Comparison of ENCODE assay signal across 23 cellular contexts in the genomic region with DNA sequence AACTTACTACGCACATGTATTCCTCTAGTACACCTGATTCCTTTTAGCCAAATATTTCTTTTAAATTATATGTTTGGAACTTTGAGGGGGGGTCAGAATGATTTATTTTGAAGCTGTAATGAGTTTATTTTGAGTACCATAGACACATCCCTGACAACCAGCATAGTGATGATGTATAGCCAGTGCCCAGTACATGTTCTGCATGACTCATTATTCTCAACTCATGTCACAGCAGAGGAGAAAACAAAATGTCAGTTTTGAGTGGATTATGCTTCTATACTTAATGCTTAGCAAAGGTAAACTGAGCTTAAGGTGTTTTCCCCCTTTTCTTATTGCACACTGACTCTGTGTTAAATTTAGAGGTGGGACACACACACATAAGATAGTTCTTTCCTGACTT. TPM values are rescaled to one million over a fixed set of nuclear protein-coding genes. Genes with fewer than 3 reads are reported as not detected.
DNase-seq lines count a peak whose midpoint lies in the region; ATAC-seq, FAIRE-seq and TF ChIP-seq lines count a peak whose summit lies in the region.
"Had no signal": no experiment of that assay in that cellular context is flagged by ENCODE, and none has a peak within 500 bp of the region (broad histone marks: within the 10 kb centered on the region; RNA-seq: fewer than 3 reads in every experiment).

No MANE protein-coding gene starts in this region.

- no TSS peak for BruUV-seq in MCF 10A (replicated peaks; lab: Mats Ljungman, UMichigan)
- no TSS peak for BruUV-seq in K562 (replicated peaks; lab: Mats Ljungman, UMichigan)

- H3K27ac ChIP-seq in breast epithelium (no peak overlapping the region), K562 (ENCODE audit: extremely low read depth, low read depth, low read length) (no peak overlapping the region)
- H3K27ac ChIP-seq: 22Rv1; BLaER1 treated with 17β-estradiol and CSF1 and Interleukin-3, amounts not matched to agents 10 nM and 100 nM had no signal

- peak; percentile 37 to 46 for ATAC-seq in activated CD4-positive, CD25-positive, alpha-beta regulatory T cell treated with anti-CD3 and anti-CD28 coated beads, Interleukin-2, amount 50 U/mL, for 24 hours
- no peak for ATAC-seq in K562
- peak; percentile 71 for ATAC-seq in stimulated activated effector memory CD8-positive, alpha-beta T cell treated with anti-CD3 and anti-CD28 coated beads, Interleukin-12 subunit alpha, Interleukin-12 subunit beta, amount 100 ng/mL, for 72 hours
- ATAC-seq: GM23338, HCT116, Panc1 had no signal

- H3K9me1 ChIP-seq in K562 (ENCODE audit: control insufficient read depth, insufficient read depth, low read length), result no peaks in the 10 kb centered on the region

- FAIRE-seq in K562 (lab: Jason Lieb, UNC), result no peak
- FAIRE-seq: GM12891 had no signal

- H3K4me3 ChIP-seq in breast epithelium (no peak overlapping the region), K562 (no peak overlapping the region)
- H3K4me3 ChIP-seq: BLaER1 treated with 17β-estradiol and CSF1 and Interleukin-3, amounts not matched to agents 10 nM and 100 nM; GM23338 had no signal

- no peak overlapping the region for H3K4me2 ChIP-seq in K562 (ENCODE audit: insufficient read depth, low read length)
- H3K4me2 ChIP-seq: BLaER1 treated with 17β-estradiol and CSF1 and Interleukin-3, amounts not matched to agents 10 nM and 100 nM; GM23338 had no signal

- H3K79me2 ChIP-seq in K562 (ENCODE audit: control insufficient read depth, insufficient read depth, low read length), result no peaks in the 10 kb centered on the region

- H2AFZ ChIP-seq in K562 (ENCODE audit: low read depth, low read length), result no peak overlapping the region
- H2AFZ ChIP-seq: GM23338 had no signal

- no peak for DNase-seq in activated CD4-positive, CD25-positive, alpha-beta regulatory T cell (lab: John Stamatoyannopoulos, UW)
- DNase-seq in MCF 10A (ENCODE audit: unreplicated experiment) (peak; percentile 3), breast epithelium (ENCODE audit: low spot score in 2 of 2) (no peak), K562 (ENCODE audit: extremely low read depth in 1 of 4, low spot score in 3 of 4) (no peak)
- no peak for DNase-seq in stimulated activated effector memory CD8-positive, alpha-beta T cell treated with anti-CD3 and anti-CD28 coated beads, Interleukin-12 subunit alpha, Interleukin-12 subunit beta, amount 100 ng/mL, for 72 hours (ENCODE audit: low spot score in 2 of 2)
- no peak for DNase-seq in stimulated activated CD4-positive, alpha-beta T cell treated with anti-CD3 and anti-CD28 coated beads, Interleukin-4, amount 100 ng/mL, for 24 hours
- no peak for DNase-seq in stimulated activated CD4-positive, alpha-beta T cell treated with anti-CD3 and anti-CD28 coated beads, Interleukin-4, amount 100 ng/mL, for 4 hours
- DNase-seq: CD4-positive, alpha-beta memory T cell; DND-41; IMR-90; MV-4-11; NCI-H1694 treated with DMSO at 0.1 percent for 48 hours; NCI-H2081 treated with DMSO at 0.1 percent for 48 hours; NCI-H2171 treated with DMSO at 0.1 percent for 48 hours; NCI-H524 treated with DMSO at 0.1 percent for 48 hours; SIG-M5 had no signal

- intact Hi-C loops in MCF 10A (cut with micrococcal nuclease), result loop anchor here (5.0 kb wide), 1 partner anchor 56 kb away; no protein-coding TSS in a partner anchor
- intact Hi-C loops in breast epithelium (cut with DNase I; ENCODE audit: low total_unique reads), result no loop called here
- intact Hi-C loops in K562 (cut with micrococcal nuclease), result no loop called here

- POLR2A ChIA-PET in MCF 10A (lab: Yijun Ruan, JAX) (interaction anchor here (2.6 kb wide), 1 partner anchor 20 kb away, joined by 16 read pairs; no protein-coding TSS in a partner anchor), K562 (lab: Yijun Ruan, JAX) (interaction anchor here (1.0 kb wide), 1 partner anchor 38 kb away, joined by 4 read pairs; no protein-coding TSS in a partner anchor)

- peaks cover 21% of the 10 kb centered on the region for H3K4me1 Mint-ChIP-seq in MCF 10A (ENCODE audit: insufficient read depth, unreplicated experiment)
- peaks cover 49% of the 10 kb centered on the region for H3K4me1 Mint-ChIP-seq in stimulated activated effector memory CD8-positive, alpha-beta T cell treated with anti-CD3 and anti-CD28 coated beads, Interleukin-12 subunit alpha, Interleukin-12 subunit beta, amount 100 ng/mL, for 72 hours

- no peaks in the 10 kb centered on the region for H3K9me3 Mint-ChIP-seq in MCF 10A (ENCODE audit: unreplicated experiment)
- H3K9me3 Mint-ChIP-seq in stimulated activated effector memory CD8-positive, alpha-beta T cell treated with anti-CD3 and anti-CD28 coated beads, Interleukin-12 subunit alpha, Interleukin-12 subunit beta, amount 100 ng/mL, for 72 hours, result no peaks in the 10 kb centered on the region
- H3K9me3 Mint-ChIP-seq: CD4-positive, alpha-beta memory T cell; GM23338 had no signal

- H3K9ac ChIP-seq in K562 (ENCODE audit: insufficient read depth in 1 of 2, low read depth in 2 of 2, low read length in 2 of 2), result no peak overlapping the region
- H3K9ac ChIP-seq: BLaER1 treated with 17β-estradiol and CSF1 and Interleukin-3, amounts not matched to agents 10 nM and 100 nM had no signal

- 100% methylated on average over 1 of the region's 1 CpG for WGBS in K562 (ENCODE audit: insufficient coverage, low coverage, missing lambda C conversion rate)

- H3K27me3 ChIP-seq in breast epithelium, result no peaks in the 10 kb centered on the region
- no peaks in the 10 kb centered on the region for H3K27me3 ChIP-seq in K562 (ENCODE audit: control insufficient read depth in 2 of 2, insufficient read depth in 2 of 2, low read length in 2 of 2)
- H3K27me3 ChIP-seq: BLaER1 treated with 17β-estradiol and CSF1 and Interleukin-3, amounts not matched to agents 10 nM and 100 nM had no signal

- H3K9me3 ChIP-seq in breast epithelium (no peaks in the 10 kb centered on the region), K562 (replicated peaks; ENCODE audit: control insufficient read depth, insufficient read depth, low read depth, low read length) (no peaks in the 10 kb centered on the region)
- H3K9me3 ChIP-seq: BLaER1 treated with 17β-estradiol and CSF1 and Interleukin-3, amounts not matched to agents 10 nM and 100 nM had no signal

- peaks cover 28% of the 10 kb centered on the region for H3K36me3 Mint-ChIP-seq in MCF 10A (ENCODE audit: insufficient read depth, unreplicated experiment)
- H3K36me3 Mint-ChIP-seq in stimulated activated effector memory CD8-positive, alpha-beta T cell treated with anti-CD3 and anti-CD28 coated beads, Interleukin-12 subunit alpha, Interleukin-12 subunit beta, amount 100 ng/mL, for 72 hours, result peaks cover 7% of the 10 kb centered on the region

- no peak overlapping the region for H3K27ac Mint-ChIP-seq in MCF 10A (ENCODE audit: low read depth, unreplicated experiment)
- peak overlapping the region; percentile 21 for H3K27ac Mint-ChIP-seq in stimulated activated effector memory CD8-positive, alpha-beta T cell treated with anti-CD3 and anti-CD28 coated beads, Interleukin-12 subunit alpha, Interleukin-12 subunit beta, amount 100 ng/mL, for 72 hours
- H3K27ac Mint-ChIP-seq: CD4-positive, alpha-beta memory T cell; GM23338 had no signal

- TF ChIP-seq RAD21 in K562 (CRISPR knock-in tag; conservative IDR thresholded peaks at IDR 0.05 in 1 of 2, IDR thresholded peaks at IDR 0.05 in 1 of 2), result no peak

- H3K27me3 Mint-ChIP-seq in MCF 10A (ENCODE audit: insufficient read depth, unreplicated experiment), result no peaks in the 10 kb centered on the region
- H3K27me3 Mint-ChIP-seq: CD4-positive, alpha-beta memory T cell had no signal

- in situ Hi-C loops in K562 (cut with MboI), result no loop called here

- CTCF ChIA-PET in MCF 10A (lab: Yijun Ruan, JAX), result interaction anchor here (1.0 kb wide), 1 partner anchor 19 kb away, joined by 5 read pairs; no protein-coding TSS in a partner anchor
- CTCF ChIA-PET in K562 (lab: Yijun Ruan, JAX; ENCODE audit: low intra/inter-chr PET ratio), result no interaction called here

- no peaks in the 10 kb centered on the region for H3K4me1 ChIP-seq in breast epithelium
- no peaks in the 10 kb centered on the region for H3K4me1 ChIP-seq in K562 (replicated peaks in 1 of 2; ENCODE audit: control insufficient read depth in 2 of 2, insufficient read depth in 2 of 2, low read length in 2 of 2)

- TF ChIP-seq POLR2A in breast epithelium (IDR thresholded peaks at IDR 0.05) (no peak), K562 (conservative IDR thresholded peaks at IDR 0.05) (no peak)

- TF ChIP-seq CTCF in MCF 10A (IDR thresholded peaks at IDR 0.05; ENCODE audit: unreplicated experiment) (no peak), breast epithelium (IDR thresholded peaks at IDR 0.05) (no peak), K562 (IDR thresholded peaks at IDR 0.05 in 2 of 3, conservative IDR thresholded peaks at IDR 0.05 in 1 of 3; ENCODE audit: insufficient read depth in 2 of 3, low read depth in 1 of 3, low read length in 3 of 3) (no peak)

- H3K36me3 ChIP-seq in breast epithelium (no peaks in the 10 kb centered on the region), K562 (ENCODE audit: control insufficient read depth, insufficient read depth, low read length) (peaks cover 94% of the 10 kb centered on the region)
- H3K36me3 ChIP-seq: BLaER1 treated with 17β-estradiol and CSF1 and Interleukin-3, amounts not matched to agents 10 nM and 100 nM had no signal

- no peak for TF ChIP-seq EP300 in K562 (IDR thresholded peaks at IDR 0.05; ENCODE audit: low read length)

- H4K20me1 ChIP-seq in K562 (replicated peaks; ENCODE audit: control insufficient read depth, insufficient read depth, low read length), result no peaks in the 10 kb centered on the region
- H4K20me1 ChIP-seq: BLaER1 treated with 17β-estradiol and CSF1 and Interleukin-3, amounts not matched to agents 10 nM and 100 nM had no signal

- H3K4me3 Mint-ChIP-seq in MCF 10A (ENCODE audit: unreplicated experiment), result no peak overlapping the region
- H3K4me3 Mint-ChIP-seq in stimulated activated effector memory CD8-positive, alpha-beta T cell treated with anti-CD3 and anti-CD28 coated beads, Interleukin-12 subunit alpha, Interleukin-12 subunit beta, amount 100 ng/mL, for 72 hours, result no peak overlapping the region
- H3K4me3 Mint-ChIP-seq: CD4-positive, alpha-beta memory T cell; GM23338 had no signal

RNA-seq across cellular contexts. Expression of a gene that starts 22.4 kb away (rescaled TPM):
- total RNA-seq in MCF 10A (2022) (12.2 and 16.6 TPM in 2 replicates), breast epithelium (10 to 100 TPM; 23.3 to 49.5 (median 23.5) TPM), K562 (2014; rRNA removed) (26.0 and 26.5 TPM in 2 replicates), K562 (2014; rRNA removed; fragmentation: Illumina TruSeq; extraction: Trizol) (55.0 and 58.4 TPM in 2 replicates), K562 (2015; rRNA removed; fragmentation: Illumina TruSeq; extraction: Trizol) (51.5 and 56.8 TPM in 2 replicates), K562 (2021) (43.1 and 43.6 TPM in 2 replicates)
- 58.9 and 119 TPM in 2 replicates for total RNA-seq in K562 (2011; cell fraction: chromatin; rRNA removed; ENCODE audit: low replicate concordance)
- 43.9 and 53.4 TPM in 2 replicates for total RNA-seq in K562 (2011; cell fraction: nucleolus; rRNA removed)
- 92.8 and 105 TPM in 2 replicates for total RNA-seq in K562 (2011; cell fraction: nucleoplasm; rRNA removed)
- polyA plus RNA-seq in K562 (2011; rRNA removed) (83.7 and 111 TPM in 2 replicates), K562 (2014; fragmentation: Illumina TruSeq; extraction: Trizol) (37.3 and 45.2 TPM in 2 replicates), K562 (2014; fragmentation: Nextera tagmentation; extraction: Ambion mirVana) (10 to 100 TPM; 12.2 to 18.1 TPM), K562 (2014; rRNA removed) (19.9 and 26.1 TPM in 2 replicates)
- 30.7 and 48.6 TPM in 2 replicates for polyA plus RNA-seq in K562 (2011; cell fraction: cytosol; rRNA removed)
- polyA plus RNA-seq in K562 (2011; cell fraction: nucleus; rRNA removed), result 25.8 and 36.4 TPM in 2 replicates
- polyA plus RNA-seq in K562 (2012), result 22.2 and 31.8 TPM in 2 replicates
- polyA minus RNA-seq in K562 (2011; rRNA and poly(A)+ RNA removed), result 197 and 201 TPM in 2 replicates
- 51.6 and 74.5 TPM in 2 replicates for polyA minus RNA-seq in K562 (2011; cell fraction: cytosol; rRNA and poly(A)+ RNA removed)
- 25.3 and 51.1 TPM in 2 replicates for polyA minus RNA-seq in K562 (2011; cell fraction: nucleus; rRNA and poly(A)+ RNA removed)

RNA-seq across cellular contexts. Expression of a gene that starts 22.4 kb away (rescaled TPM):
- total RNA-seq in MCF 10A (2022) (63.1 and 66.9 TPM in 2 replicates), breast epithelium (100 to 1,000 TPM in 1 of 3 donors, 10 to 100 TPM in 2; 71.1 to 103 (median 75.5) TPM), K562 (2014; rRNA removed) (28.1 and 34.8 TPM in 2 replicates), K562 (2014; rRNA removed; fragmentation: Illumina TruSeq; extraction: Trizol) (45.8 and 52.8 TPM in 2 replicates), K562 (2015; rRNA removed; fragmentation: Illumina TruSeq; extraction: Trizol) (40.6 and 46.3 TPM in 2 replicates), K562 (2021) (38.2 and 42.9 TPM in 2 replicates)
- 47.7 and 171 TPM in 2 replicates for total RNA-seq in K562 (2011; cell fraction: chromatin; rRNA removed; ENCODE audit: low replicate concordance)
- total RNA-seq in K562 (2011; cell fraction: nucleolus; rRNA removed), result 33.7 and 49.6 TPM in 2 replicates
- 135 and 209 TPM in 2 replicates for total RNA-seq in K562 (2011; cell fraction: nucleoplasm; rRNA removed)
- polyA plus RNA-seq in K562 (2011; rRNA removed) (84.0 and 97.5 TPM in 2 replicates), K562 (2014; fragmentation: Illumina TruSeq; extraction: Trizol) (44.0 and 47.4 TPM in 2 replicates), K562 (2014; fragmentation: Nextera tagmentation; extraction: Ambion mirVana) (10 to 100 TPM; 30.7 to 38.5 TPM), K562 (2014; rRNA removed) (53.4 and 54.9 TPM in 2 replicates)
- 33.1 and 88.6 TPM in 2 replicates for polyA plus RNA-seq in K562 (2011; cell fraction: cytosol; rRNA removed)
- polyA plus RNA-seq in K562 (2011; cell fraction: nucleus; rRNA removed), result 88.8 and 104 TPM in 2 replicates
- polyA plus RNA-seq in K562 (2012), result 40.2 and 59.7 TPM in 2 replicates
- polyA minus RNA-seq in K562 (2011; rRNA and poly(A)+ RNA removed), result 65.3 and 66.8 TPM in 2 replicates
- 24.1 and 26.4 TPM in 2 replicates for polyA minus RNA-seq in K562 (2011; cell fraction: cytosol; rRNA and poly(A)+ RNA removed)
- 68.3 and 104 TPM in 2 replicates for polyA minus RNA-seq in K562 (2011; cell fraction: nucleus; rRNA and poly(A)+ RNA removed)
